ENCODE assay signal across 8 cellular contexts in genomic region chrX:41335590-41336331, GRCh38. TPM values are rescaled to one million over a fixed set of nuclear protein-coding genes. Genes with fewer than 3 reads are reported as not detected.
DNase-seq lines count a peak whose midpoint lies in the region; ATAC-seq and TF ChIP-seq lines count a peak whose summit lies in the region.

No MANE protein-coding gene starts in this region.

- intact Hi-C loops in uterus (cut with DNase I; ENCODE audit: low total_unique reads), result no loop called here

- no peak for TF ChIP-seq POLR2A in uterus (IDR thresholded peaks at IDR 0.05)

- ATAC-seq in lung (ENCODE audit: insufficient read depth, low FRiP score), result no peak
- ATAC-seq in HG03025 (IDR thresholded peaks at IDR 0.05; ENCODE audit: low FRiP score, unreplicated experiment), result no peak

- DNase-seq in stimulated activated CD4-positive, alpha-beta T cell treated with anti-CD3 and anti-CD28 coated beads, Interleukin-1b, Interleukin-23, amount 100 ng/mL, for 48 hours, result peak; percentile 15
- DNase-seq in stimulated activated CD4-positive, alpha-beta T cell treated with anti-CD3 and anti-CD28 coated beads, Interleukin-15, amount 100 ng/mL, for 24 hours, result no peak
- DNase-seq in astrocyte of the spinal cord (ENCODE audit: low read depth, low spot score) (peak; percentile 62), lung (ENCODE audit: low spot score) (no peak), uterus (no peak), GF-D8 (lab: John Stamatoyannopoulos, UW) (no peak), NCI-H2227 (lab: John Stamatoyannopoulos, UW; ENCODE audit: unreplicated experiment) (no peak)

- H3K27ac ChIP-seq in lung (ENCODE audit: low read depth in 1 of 2, low read length in 1 of 2), result peak overlapping the region; percentile 77 to 99
- H3K27ac ChIP-seq in uterus, result peak overlapping the region; percentile 99

- in situ Hi-C loops in astrocyte of the spinal cord (cut with HindIII; ENCODE audit: low sequenced_read_pairs), result no loop called here

- 3 to 20% methylated on average over 10 of the region's 10 CpGs for WGBS in lung, 2 donors

- TF ChIP-seq CTCF in astrocyte of the spinal cord (IDR thresholded peaks at IDR 0.05; ENCODE audit: low read depth, low read length) (no peak), lung (IDR thresholded peaks at IDR 0.05; ENCODE audit: control extremely low read depth, extremely low read depth) (no peak), uterus (IDR thresholded peaks at IDR 0.05) (no peak)

- H3K4me1 ChIP-seq in lung (ENCODE audit: control insufficient read depth in 2 of 2, insufficient read depth in 2 of 2, low read length in 2 of 2) (peaks cover 4 to 8% of the 10 kb centered on the region in 2 donors), uterus (peaks cover 0 to 4% of the 10 kb centered on the region in 2 donors)

- no peaks in the 10 kb centered on the region for H3K27me3 ChIP-seq in lung (ENCODE audit: control insufficient read depth, insufficient read depth)
- H3K27me3 ChIP-seq in uterus, result no peaks in the 10 kb centered on the region

- peak overlapping the region; percentile 100 for H3K4me3 ChIP-seq in astrocyte of the spinal cord (ENCODE audit: low read depth, low read length)
- H3K4me3 ChIP-seq in lung, result peak overlapping the region; percentile 95
- H3K4me3 ChIP-seq in uterus, result peak overlapping the region; percentile 86 to 87

- H3K36me3 ChIP-seq in lung (ENCODE audit: control insufficient read depth in 2 of 2, insufficient read depth in 2 of 2, low read length in 2 of 2) (peaks cover 0 to 6% of the 10 kb centered on the region in 2 donors), uterus (no peaks in the 10 kb centered on the region)

- H3K9me3 ChIP-seq in lung (ENCODE audit: control insufficient read depth in 2 of 2, insufficient read depth in 1 of 2, low read length in 1 of 2) (no peaks in the 10 kb centered on the region), uterus (no peaks in the 10 kb centered on the region)

RNA-seq across cellular contexts. Expression of gene DDX3X, which starts 1.8 kb away (rescaled TPM):
- total RNA-seq in lung, result 100 to 1,000 TPM; 230 to 385 TPM
- 100 to 1,000 TPM in 1 of 2 donors, 10 to 100 TPM in 1; 72.2 to 122 TPM for polyA plus RNA-seq in lung
- total RNA-seq in uterus, result 100 to 1,000 TPM; 124 to 387 (median 268) TPM

Comparison
In these comparisons a context has a peak if more than half of its experiments do, and no peak if none do; other contexts are left out.
1. DNase-seq: peak in stimulated activated CD4-positive, alpha-beta T cell treated with anti-CD3 and anti-CD28 coated beads, Interleukin-1b, Interleukin-23, amount 100 ng/mL, for 48 hours (single experiment) and astrocyte of the spinal cord (single experiment); none in stimulated activated CD4-positive, alpha-beta T cell treated with anti-CD3 and anti-CD28 coated beads, Interleukin-15, amount 100 ng/mL, for 24 hours (single experiment), lung (single experiment), uterus (0 of 2), GF-D8 (single experiment) and NCI-H2227 (single experiment).
2. Peak in every context shown above with its lines, with median percentiles within 50 percentile points of each other: H3K4me3 ChIP-seq.